ENCODE assay signal across 7 cellular contexts in genomic region chr4:103052779-103053178, GRCh38. TPM values are rescaled to one million over a fixed set of nuclear protein-coding genes. Genes with fewer than 3 reads are reported as not detected.
"Had no signal": no experiment of that assay in that cellular context is flagged by ENCODE, and none has a peak within 500 bp of the region (broad histone marks: within the 10 kb centered on the region; RNA-seq: fewer than 3 reads in every experiment).

No MANE protein-coding gene starts in this region.

- DNase-seq: H9, HFFc6, IMR-90 had no signal

- H3K4me3 ChIP-seq: GM23338, K562 had no signal

- ATAC-seq: GM23338, HCT116, K562 had no signal

RNA-seq across cellular contexts. Expression of gene SLC9B1, which starts 33.3 kb away (rescaled TPM):
- total RNA-seq: HT-29 had no signal
